ENCODE assay signal across 8 cellular contexts in genomic region chr12:26937443-26937862, GRCh38. TPM values are rescaled to one million over a fixed set of nuclear protein-coding genes. Genes with fewer than 3 reads are reported as not detected.
A peak's percentile ranks its signal among the peaks of the same experiment; 100 is the strongest.
DNase-seq lines count a peak whose midpoint lies in the region; ATAC-seq, FAIRE-seq and TF ChIP-seq lines count a peak whose summit lies in the region.

No MANE protein-coding gene starts in this region.

- 0% methylated on average over 7 to 8 of the region's 10 CpGs for WGBS in mesodermal cell (ENCODE audit: insufficient coverage in 2 of 2), 2 experiments

- H3K4me3 Mint-ChIP-seq in brain = peak overlapping the region; percentile 95 to 100 (median 99)

- peaks cover 77% of the 10 kb centered on the region for H3K4me1 Mint-ChIP-seq in brain

- no peaks in the 10 kb centered on the region for H3K9me3 ChIP-seq in mesodermal cell (ENCODE audit: control insufficient read depth, low read length)

- peaks cover 21% of the 10 kb centered on the region for H3K36me3 Mint-ChIP-seq in brain

- H3K36me3 ChIP-seq in mesodermal cell (ENCODE audit: control insufficient read depth, insufficient read depth, low read length) = peaks cover 7% of the 10 kb centered on the region

- no peak for FAIRE-seq in GM12892 (lab: Jason Lieb, UNC)

- TF ChIP-seq POLR2A in GM12892 (IDR thresholded peaks at IDR 0.05; ENCODE audit: low read depth, low read length) = no peak

- DNase-seq in HFF-Myc (ENCODE audit: extremely low read depth, low read depth) = no peak
- no peak for DNase-seq in GM12892 (ENCODE audit: insufficient read length)
- no peak for DNase-seq in DMS153 (lab: John Stamatoyannopoulos, UW)
- no peak for DNase-seq in activated CD4-positive, alpha-beta T cell treated with anti-CD3 and anti-CD28 coated beads for 48 hours

- H3K9me3 Mint-ChIP-seq in brain = peaks cover 0 to 4% (median 0%) of the 10 kb centered on the region in 5 experiments

- peak overlapping the region; percentile 99 to 100 (median 100) for H3K27ac Mint-ChIP-seq in brain

- peak overlapping the region; percentile 67 for H3K4me3 ChIP-seq in HFF-Myc (replicated peaks; ENCODE audit: low read depth, low read length)
- H3K4me3 ChIP-seq in mesodermal cell (ENCODE audit: extremely low read depth, insufficient read depth, low read length, poor library complexity, severe bottlenecking) = peak overlapping the region; percentile 87

- peaks cover 9% of the 10 kb centered on the region for H3K4me1 ChIP-seq in mesodermal cell (ENCODE audit: control insufficient read depth, insufficient read depth, low read length, poor library complexity, severe bottlenecking)

- no peak for TF ChIP-seq CTCF in 22Rv1 (IDR thresholded peaks at IDR 0.05)
- no peak for TF ChIP-seq CTCF in HFF-Myc (IDR thresholded peaks at IDR 0.05; ENCODE audit: low read depth, low read length, missing control alignments)
- TF ChIP-seq CTCF in brain (conservative IDR thresholded peaks at IDR 0.05) = no peak

- ATAC-seq in HG03520 (IDR thresholded peaks at IDR 0.05; ENCODE audit: unreplicated experiment) = no peak

- peaks cover 23% of the 10 kb centered on the region for H3K27me3 Mint-ChIP-seq in brain

- peak overlapping the region; percentile 83 for H3K27ac ChIP-seq in 22Rv1
- peak overlapping the region; percentile 97 for H3K27ac ChIP-seq in mesodermal cell (ENCODE audit: low read depth, low read length, severe bottlenecking)

RNA-seq across cellular contexts. Expression of gene INTS13, which starts 0.3 kb away (rescaled TPM):
- 11.1 TPM for polyA plus RNA-seq in brain (ENCODE audit: insufficient read depth, low read depth, low replicate concordance)
- 25.3 TPM for polyA plus RNA-seq in mesodermal cell (2013, experiment 1 of 2)
- polyA plus RNA-seq in mesodermal cell (2013, experiment 2 of 2) = 34.5 TPM
- 71.0 TPM for polyA plus RNA-seq in GM12892 (2012; ENCODE audit: missing spikeins)

RNA-seq across cellular contexts. Expression of gene FGFR1OP2, which starts 0.8 kb away (rescaled TPM):
- polyA plus RNA-seq in brain (ENCODE audit: insufficient read depth, low read depth, low replicate concordance) = 8.7 TPM
- polyA plus RNA-seq in mesodermal cell (2013, experiment 1 of 2) = 38.2 TPM
- polyA plus RNA-seq in mesodermal cell (2013, experiment 2 of 2) = 38.6 TPM
- 51.9 TPM for polyA plus RNA-seq in GM12892 (2012; ENCODE audit: missing spikeins)
